ENCODE assay signal across 11 cellular contexts in the genomic region with DNA sequence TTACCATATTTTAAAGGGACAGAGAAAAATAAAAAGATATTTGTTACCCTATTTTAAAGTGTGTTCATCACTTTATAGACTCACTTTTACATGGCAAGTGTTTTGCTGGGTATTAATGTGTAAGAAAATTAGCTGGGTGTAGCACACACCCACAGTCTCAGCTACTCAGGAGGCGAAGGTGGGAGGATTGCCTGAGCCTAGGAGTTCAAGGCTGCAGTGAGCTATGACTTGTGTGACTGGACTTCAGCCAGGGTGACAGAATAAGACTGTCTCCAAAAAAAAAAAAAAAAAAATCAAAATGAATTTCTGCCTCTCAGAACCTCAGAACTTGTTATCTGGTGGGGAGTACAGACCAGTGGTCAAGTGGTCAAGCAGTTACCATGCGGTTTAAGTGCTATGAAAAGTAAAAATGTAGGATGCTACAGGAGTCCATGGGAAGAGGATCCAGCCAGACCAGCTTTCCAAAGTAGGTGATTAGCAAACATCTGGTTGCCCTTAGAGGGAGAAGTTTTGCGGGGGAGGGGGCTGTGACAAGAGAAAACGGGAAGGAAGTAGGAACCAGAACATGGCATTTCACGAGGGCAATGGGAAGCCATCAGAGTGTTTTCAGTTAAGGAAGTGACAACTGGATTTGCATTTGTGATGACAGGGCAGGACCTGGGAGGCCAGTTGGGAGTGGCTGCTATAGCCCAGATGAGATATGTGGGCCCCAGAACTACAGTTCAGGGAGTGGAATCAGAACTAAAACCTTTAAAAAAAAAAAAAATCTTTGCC. TPM values are rescaled to one million over a fixed set of nuclear protein-coding genes. Genes with fewer than 3 reads are reported as not detected.
DNase-seq lines count a peak whose midpoint lies in the region; ATAC-seq and TF ChIP-seq lines count a peak whose summit lies in the region.
"Had no signal": no experiment of that assay in that cellular context is flagged by ENCODE, and none has a peak within 500 bp of the region (broad histone marks: within the 10 kb centered on the region; RNA-seq: fewer than 3 reads in every experiment).

No MANE protein-coding gene starts in this region.

- peaks cover 0 to 37% (median 0%) of the 10 kb centered on the region in 9 donors for H3K4me1 ChIP-seq in heart right ventricle
- H3K4me1 ChIP-seq in neutrophil (ENCODE audit: control insufficient read depth in 1 of 2, insufficient read depth in 1 of 2, low read depth in 1 of 2, low read length in 1 of 2): peaks cover 40 to 47% of the 10 kb centered on the region in 2 experiments
- no peaks in the 10 kb centered on the region for H3K4me1 ChIP-seq in foreskin keratinocyte

- H3K27ac ChIP-seq in heart right ventricle: peak overlapping the region in 4 of 10 donors; percentile 10 to 83 (median 31)
- H3K27ac ChIP-seq in neutrophil: peak overlapping the region; percentile 92
- H3K27ac ChIP-seq in foreskin keratinocyte: no peak overlapping the region

- no peaks in the 10 kb centered on the region for H3K9me3 ChIP-seq in heart right ventricle
- no peaks in the 10 kb centered on the region for H3K9me3 ChIP-seq in neutrophil

- H3K27me3 ChIP-seq in heart right ventricle: peaks cover 0 to 10% (median 0%) of the 10 kb centered on the region in 7 donors
- no peaks in the 10 kb centered on the region for H3K27me3 ChIP-seq in neutrophil
- no peaks in the 10 kb centered on the region for H3K27me3 ChIP-seq in foreskin keratinocyte

- intact Hi-C loops in heart right ventricle (cut with DNase I): no loop called here

- H3K36me3 ChIP-seq in heart right ventricle (peaks cover 0 to 48% (median 24%) of the 10 kb centered on the region in 9 donors), neutrophil (peaks cover 27% of the 10 kb centered on the region)

- ATAC-seq in heart right ventricle (peak in 7 of 8 donors; percentile 47 to 91 (median 82)), foreskin keratinocyte (no peak), HG03280 (IDR thresholded peaks at IDR 0.05; ENCODE audit: unreplicated experiment) (no peak)

- DNase-seq in CD1c-positive myeloid dendritic cell (ENCODE audit: extremely low spot score) (peak; percentile 94), SIG-M5 treated with dmso at 0.1 percent for 504 hours (lab: John Stamatoyannopoulos, UW; ENCODE audit: unreplicated experiment) (peak; percentile 88), heart right ventricle (peak in 1 of 2 donors; percentile 53), NCI-H1436 treated with DMSO at 0.1 percent for 48 hours (lab: John Stamatoyannopoulos, UW) (no peak), foreskin keratinocyte (no peak), NCI-H774 (lab: John Stamatoyannopoulos, UW) (no peak)
- DNase-seq: CD8-positive, alpha-beta memory T cell; NCI-H2081; T-helper 1 cell had no signal

- TF ChIP-seq CTCF in heart right ventricle (IDR thresholded peaks at IDR 0.05): no peak
- no peak for TF ChIP-seq CTCF in neutrophil (IDR thresholded peaks at IDR 0.05)
- TF ChIP-seq CTCF in foreskin keratinocyte (conservative IDR thresholded peaks at IDR 0.05): no peak

- 59 to 67% methylated on average over 5 of the region's 5 CpGs for WGBS in heart right ventricle, 2 donors

- H3K4me3 ChIP-seq in heart right ventricle: no peak overlapping the region
- peak overlapping the region; percentile 25 to 47 for H3K4me3 ChIP-seq in neutrophil (ENCODE audit: low read depth in 1 of 2, low read length in 1 of 2)

RNA-seq across cellular contexts. Expression of a gene that starts 13.9 kb away (rescaled TPM):
- total RNA-seq in heart right ventricle (10 to 100 TPM; 12.4 to 20.6 (median 17.6) TPM), foreskin keratinocyte (18.1 and 18.7 TPM in 2 replicates)
- polyA plus RNA-seq in heart right ventricle (10 to 100 TPM in 1 of 2 donors, 1 to 10 TPM in 1; 9.7 to 22.4 TPM), foreskin keratinocyte (8.9 and 10.5 TPM in 2 replicates)

RNA-seq across cellular contexts. Expression of a gene that starts 26.8 kb away (rescaled TPM):
- total RNA-seq in heart right ventricle: 10 to 100 TPM in 7 of 10 donors, 1 to 10 TPM in 3; 8.7 to 15.8 (median 11.2) TPM
- 1 to 10 TPM; 3.8 to 4.3 TPM for polyA plus RNA-seq in heart right ventricle
- 18.9 and 21.4 TPM in 2 replicates for total RNA-seq in foreskin keratinocyte
- 6.9 and 8.8 TPM in 2 replicates for polyA plus RNA-seq in foreskin keratinocyte

Comparison
In these comparisons a context has a peak if more than half of its experiments do, and no peak if none do; other contexts are left out.
1. DNase-seq: peak in CD1c-positive myeloid dendritic cell (single experiment) and SIG-M5 treated with dmso at 0.1 percent for 504 hours (single experiment); none in NCI-H1436 treated with DMSO at 0.1 percent for 48 hours (single experiment), foreskin keratinocyte (0 of 2) and NCI-H774 (single experiment).
2. ATAC-seq: peak in heart right ventricle (7 of 8); none in foreskin keratinocyte (single experiment) and HG03280 (single experiment).
3. H3K4me3 ChIP-seq: peak in neutrophil (2 of 2); none in heart right ventricle (0 of 10).